1 cellular context compared by ENCODE assay signal in the genomic region with DNA sequence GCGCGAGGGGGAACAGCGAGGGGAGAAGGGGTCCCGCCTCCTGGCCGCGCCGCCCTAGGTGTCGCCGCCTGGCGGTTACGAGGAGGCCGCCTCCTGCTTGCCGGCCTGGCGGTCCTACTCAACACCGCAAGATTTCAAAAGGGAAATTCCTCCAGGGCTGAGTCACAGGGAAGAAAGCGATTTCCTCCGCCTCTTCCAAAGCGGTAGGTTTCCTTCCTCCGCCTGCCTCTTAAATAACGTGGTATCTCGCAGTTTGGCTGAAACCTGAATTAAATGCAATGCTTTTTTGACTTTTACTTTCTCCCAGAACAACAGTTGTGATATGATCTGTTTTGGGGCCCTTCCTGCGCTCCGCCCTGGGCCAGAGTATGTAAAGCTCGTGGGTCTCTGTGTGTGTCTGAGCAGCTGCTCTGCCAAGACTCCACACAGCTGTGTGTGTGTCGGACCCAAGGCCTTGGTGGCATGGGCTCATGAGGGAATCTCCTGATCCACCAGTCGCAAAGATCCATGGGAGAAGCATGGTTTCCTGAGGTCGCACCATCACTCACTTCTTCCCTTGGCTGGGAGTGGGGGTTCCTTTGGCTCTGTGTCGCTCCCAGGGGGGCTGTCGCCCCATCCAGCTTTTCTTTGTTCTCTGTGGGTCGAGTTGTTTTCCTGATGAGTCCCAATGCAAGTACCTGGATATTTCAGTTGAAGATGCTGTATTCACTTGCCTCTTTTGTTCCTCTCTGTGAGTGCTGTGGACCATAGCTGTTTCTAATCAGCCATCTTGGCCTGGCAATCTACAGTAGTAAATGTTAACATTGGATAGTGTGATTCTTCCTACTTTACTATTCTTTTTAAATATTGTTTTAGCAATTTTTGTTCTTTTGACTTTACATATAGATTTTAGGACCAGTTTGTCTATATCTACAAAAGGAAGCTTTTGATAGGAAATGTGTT.
A peak's percentile ranks its signal among the peaks of the same experiment; 100 is the strongest.
TF ChIP-seq lines count a peak whose summit lies in the region.

No MANE protein-coding gene starts in this region.

TF ChIP-seq in GM12878, 131 proteins besides CTCF, POLR2A, EP300 and RAD21 (continued from another document):
- TF ChIP-seq, protein P1, sequence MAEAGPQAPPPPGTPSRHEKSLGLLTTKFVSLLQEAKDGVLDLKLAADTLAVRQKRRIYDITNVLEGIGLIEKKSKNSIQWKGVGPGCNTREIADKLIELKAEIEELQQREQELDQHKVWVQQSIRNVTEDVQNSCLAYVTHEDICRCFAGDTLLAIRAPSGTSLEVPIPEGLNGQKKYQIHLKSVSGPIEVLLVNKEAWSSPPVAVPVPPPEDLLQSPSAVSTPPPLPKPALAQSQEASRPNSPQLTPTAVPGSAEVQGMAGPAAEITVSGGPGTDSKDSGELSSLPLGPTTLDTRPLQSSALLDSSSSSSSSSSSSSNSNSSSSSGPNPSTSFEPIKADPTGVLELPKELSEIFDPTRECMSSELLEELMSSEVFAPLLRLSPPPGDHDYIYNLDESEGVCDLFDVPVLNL (IDR thresholded peaks at IDR 0.05; ENCODE audit: low read depth, low read length): no peak
- peak; percentile 58 to 78; a peak in 3 of 4 replicates for TF ChIP-seq IKZF2 (IDR thresholded peaks at IDR 0.05)
- TF ChIP-seq, protein P2, sequence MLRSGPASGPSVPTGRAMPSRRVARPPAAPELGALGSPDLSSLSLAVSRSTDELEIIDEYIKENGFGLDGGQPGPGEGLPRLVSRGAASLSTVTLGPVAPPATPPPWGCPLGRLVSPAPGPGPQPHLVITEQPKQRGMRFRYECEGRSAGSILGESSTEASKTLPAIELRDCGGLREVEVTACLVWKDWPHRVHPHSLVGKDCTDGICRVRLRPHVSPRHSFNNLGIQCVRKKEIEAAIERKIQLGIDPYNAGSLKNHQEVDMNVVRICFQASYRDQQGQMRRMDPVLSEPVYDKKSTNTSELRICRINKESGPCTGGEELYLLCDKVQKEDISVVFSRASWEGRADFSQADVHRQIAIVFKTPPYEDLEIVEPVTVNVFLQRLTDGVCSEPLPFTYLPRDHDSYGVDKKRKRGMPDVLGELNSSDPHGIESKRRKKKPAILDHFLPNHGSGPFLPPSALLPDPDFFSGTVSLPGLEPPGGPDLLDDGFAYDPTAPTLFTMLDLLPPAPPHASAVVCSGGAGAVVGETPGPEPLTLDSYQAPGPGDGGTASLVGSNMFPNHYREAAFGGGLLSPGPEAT (IDR thresholded peaks at IDR 0.05; ENCODE audit: low read depth): peak; percentile 42; the same call in 1 of the 2 replicates
- peak in 1 of 2 experiments; percentile 58; a peak in 1 of 4 replicates for TF ChIP-seq ETV6 (conservative IDR thresholded peaks at IDR 0.05 in 1 of 2, IDR thresholded peaks at IDR 0.05 in 1 of 2; ENCODE audit: borderline replicate concordance in 1 of 2, low read depth in 1 of 2)
- peak; percentile 3; the same call in 1 of the 2 replicates for TF ChIP-seq SMC3 (IDR thresholded peaks at IDR 0.05; ENCODE audit: borderline replicate concordance, low read length)
- TF ChIP-seq, protein P3, sequence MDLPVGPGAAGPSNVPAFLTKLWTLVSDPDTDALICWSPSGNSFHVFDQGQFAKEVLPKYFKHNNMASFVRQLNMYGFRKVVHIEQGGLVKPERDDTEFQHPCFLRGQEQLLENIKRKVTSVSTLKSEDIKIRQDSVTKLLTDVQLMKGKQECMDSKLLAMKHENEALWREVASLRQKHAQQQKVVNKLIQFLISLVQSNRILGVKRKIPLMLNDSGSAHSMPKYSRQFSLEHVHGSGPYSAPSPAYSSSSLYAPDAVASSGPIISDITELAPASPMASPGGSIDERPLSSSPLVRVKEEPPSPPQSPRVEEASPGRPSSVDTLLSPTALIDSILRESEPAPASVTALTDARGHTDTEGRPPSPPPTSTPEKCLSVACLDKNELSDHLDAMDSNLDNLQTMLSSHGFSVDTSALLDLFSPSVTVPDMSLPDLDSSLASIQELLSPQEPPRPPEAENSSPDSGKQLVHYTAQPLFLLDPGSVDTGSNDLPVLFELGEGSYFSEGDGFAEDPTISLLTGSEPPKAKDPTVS (IDR thresholded peaks at IDR 0.05; ENCODE audit: low read depth, low read length): no peak
- TF ChIP-seq, protein P4, sequence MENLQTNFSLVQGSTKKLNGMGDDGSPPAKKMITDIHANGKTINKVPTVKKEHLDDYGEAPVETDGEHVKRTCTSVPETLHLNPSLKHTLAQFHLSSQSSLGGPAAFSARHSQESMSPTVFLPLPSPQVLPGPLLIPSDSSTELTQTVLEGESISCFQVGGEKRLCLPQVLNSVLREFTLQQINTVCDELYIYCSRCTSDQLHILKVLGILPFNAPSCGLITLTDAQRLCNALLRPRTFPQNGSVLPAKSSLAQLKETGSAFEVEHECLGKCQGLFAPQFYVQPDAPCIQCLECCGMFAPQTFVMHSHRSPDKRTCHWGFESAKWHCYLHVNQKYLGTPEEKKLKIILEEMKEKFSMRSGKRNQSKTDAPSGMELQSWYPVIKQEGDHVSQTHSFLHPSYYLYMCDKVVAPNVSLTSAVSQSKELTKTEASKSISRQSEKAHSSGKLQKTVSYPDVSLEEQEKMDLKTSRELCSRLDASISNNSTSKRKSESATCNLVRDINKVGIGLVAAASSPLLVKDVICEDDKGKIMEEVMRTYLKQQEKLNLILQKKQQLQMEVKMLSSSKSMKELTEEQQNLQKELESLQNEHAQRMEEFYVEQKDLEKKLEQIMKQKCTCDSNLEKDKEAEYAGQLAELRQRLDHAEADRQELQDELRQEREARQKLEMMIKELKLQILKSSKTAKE (IDR thresholded peaks at IDR 0.05; ENCODE audit: low read depth, poor library complexity, severe bottlenecking): peak; percentile 37
- no peak for TF ChIP-seq SIN3A (IDR thresholded peaks at IDR 0.05; ENCODE audit: low read depth, low read length)
- TF ChIP-seq, protein P5, sequence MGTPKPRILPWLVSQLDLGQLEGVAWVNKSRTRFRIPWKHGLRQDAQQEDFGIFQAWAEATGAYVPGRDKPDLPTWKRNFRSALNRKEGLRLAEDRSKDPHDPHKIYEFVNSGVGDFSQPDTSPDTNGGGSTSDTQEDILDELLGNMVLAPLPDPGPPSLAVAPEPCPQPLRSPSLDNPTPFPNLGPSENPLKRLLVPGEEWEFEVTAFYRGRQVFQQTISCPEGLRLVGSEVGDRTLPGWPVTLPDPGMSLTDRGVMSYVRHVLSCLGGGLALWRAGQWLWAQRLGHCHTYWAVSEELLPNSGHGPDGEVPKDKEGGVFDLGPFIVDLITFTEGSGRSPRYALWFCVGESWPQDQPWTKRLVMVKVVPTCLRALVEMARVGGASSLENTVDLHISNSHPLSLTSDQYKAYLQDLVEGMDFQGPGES (IDR thresholded peaks at IDR 0.05): no peak
- TF ChIP-seq POU2F2 (IDR thresholded peaks at IDR 0.05; ENCODE audit: borderline replicate concordance, low read depth, low read length): peak; percentile 39; the same call in 1 of the 3 replicates
